Comparison of ENCODE assay signal across 7 cellular contexts in genomic region chr5:139657363-139658321, GRCh38. TPM values are rescaled to one million over a fixed set of nuclear protein-coding genes. Genes with fewer than 3 reads are reported as not detected.
A peak's percentile ranks its signal among the peaks of the same experiment; 100 is the strongest.
DNase-seq lines count a peak whose midpoint lies in the region; ATAC-seq and TF ChIP-seq lines count a peak whose summit lies in the region.

No MANE protein-coding gene starts in this region.

- H3K9ac ChIP-seq in HUES48 (ENCODE audit: low read depth, low read length), result no peak overlapping the region

- no peak for DNase-seq in lower lobe of right lung
- DNase-seq in thyroid gland, result no peak
- DNase-seq in NCI-H1092 (lab: John Stamatoyannopoulos, UW), result no peak
- no peak for DNase-seq in stimulated activated CD4-positive, alpha-beta T cell treated with anti-CD3 and anti-CD28 coated beads, Interleukin-15, amount 100 ng/mL, for 24 hours

- TF ChIP-seq POLR2A in thyroid gland (IDR thresholded peaks at IDR 0.05), result no peak

- H3K36me3 ChIP-seq in HUES48 (ENCODE audit: control insufficient read depth, insufficient read depth, low read length) (no peaks in the 10 kb centered on the region), lower lobe of right lung (no peaks in the 10 kb centered on the region), thyroid gland (no peaks in the 10 kb centered on the region)

- ATAC-seq in lower lobe of right lung (no peak), HG02642 (IDR thresholded peaks at IDR 0.05; ENCODE audit: poor library complexity, unreplicated experiment) (no peak)

- peak overlapping the region; percentile 47 for H3K27ac ChIP-seq in HUES48 (ENCODE audit: low read depth, low read length)
- peak overlapping the region; percentile 98 for H3K27ac ChIP-seq in angular gyrus (ENCODE audit: low read depth, low read length)
- H3K27ac ChIP-seq in lower lobe of right lung, result peak overlapping the region; percentile 84
- H3K27ac ChIP-seq in thyroid gland, result peak overlapping the region; percentile 92 to 99 (median 95)

- H3K9me3 ChIP-seq in HUES48 (ENCODE audit: control insufficient read depth, insufficient read depth, low read length), result no peaks in the 10 kb centered on the region
- H3K9me3 ChIP-seq in lower lobe of right lung, result no peaks in the 10 kb centered on the region
- no peaks in the 10 kb centered on the region for H3K9me3 ChIP-seq in thyroid gland

- 67 to 74% methylated on average over 12 of the region's 12 CpGs for WGBS in thyroid gland, 2 donors

- H3K4me1 ChIP-seq in HUES48 (ENCODE audit: control insufficient read depth, insufficient read depth, low read length), result peaks cover 66% of the 10 kb centered on the region
- H3K4me1 ChIP-seq in lower lobe of right lung, result peaks cover 99% of the 10 kb centered on the region
- peaks cover 97 to 100% of the 10 kb centered on the region in 2 donors for H3K4me1 ChIP-seq in thyroid gland

- H3K27me3 ChIP-seq in HUES48 (ENCODE audit: control insufficient read depth, insufficient read depth, low read length) (no peaks in the 10 kb centered on the region), lower lobe of right lung (ENCODE audit: low read depth) (no peaks in the 10 kb centered on the region), thyroid gland (no peaks in the 10 kb centered on the region)

- TF ChIP-seq CTCF in lower lobe of right lung (IDR thresholded peaks at IDR 0.05) (no peak), thyroid gland (IDR thresholded peaks at IDR 0.05) (no peak)

- intact Hi-C loops in lower lobe of right lung (cut with DNase I), result no loop called here
- intact Hi-C loops in thyroid gland (cut with DNase I), result no loop called here

- H3K4me3 ChIP-seq in HUES48 (ENCODE audit: low read depth, low read length), result no peak overlapping the region
- no peak overlapping the region for H3K4me3 ChIP-seq in lower lobe of right lung
- H3K4me3 ChIP-seq in thyroid gland (replicated peaks in 1 of 3), result no peak overlapping the region

RNA-seq across cellular contexts. Expression of gene CXXC5, which starts 9.5 kb away (rescaled TPM):
- 27.3 TPM for total RNA-seq in lower lobe of right lung
- 10 to 100 TPM; 52.3 to 81.8 (median 62.6) TPM for total RNA-seq in thyroid gland

Comparison
In these comparisons a context has a peak if more than half of its experiments do, and no peak if none do; other contexts are left out.
1. H3K27ac ChIP-seq: peak in every context shown above with its lines; median percentile 98 in angular gyrus; 95 in thyroid gland; 84 in lower lobe of right lung; 47 in HUES48.